ENCODE assay signal across 10 cellular contexts in the genomic region with DNA sequence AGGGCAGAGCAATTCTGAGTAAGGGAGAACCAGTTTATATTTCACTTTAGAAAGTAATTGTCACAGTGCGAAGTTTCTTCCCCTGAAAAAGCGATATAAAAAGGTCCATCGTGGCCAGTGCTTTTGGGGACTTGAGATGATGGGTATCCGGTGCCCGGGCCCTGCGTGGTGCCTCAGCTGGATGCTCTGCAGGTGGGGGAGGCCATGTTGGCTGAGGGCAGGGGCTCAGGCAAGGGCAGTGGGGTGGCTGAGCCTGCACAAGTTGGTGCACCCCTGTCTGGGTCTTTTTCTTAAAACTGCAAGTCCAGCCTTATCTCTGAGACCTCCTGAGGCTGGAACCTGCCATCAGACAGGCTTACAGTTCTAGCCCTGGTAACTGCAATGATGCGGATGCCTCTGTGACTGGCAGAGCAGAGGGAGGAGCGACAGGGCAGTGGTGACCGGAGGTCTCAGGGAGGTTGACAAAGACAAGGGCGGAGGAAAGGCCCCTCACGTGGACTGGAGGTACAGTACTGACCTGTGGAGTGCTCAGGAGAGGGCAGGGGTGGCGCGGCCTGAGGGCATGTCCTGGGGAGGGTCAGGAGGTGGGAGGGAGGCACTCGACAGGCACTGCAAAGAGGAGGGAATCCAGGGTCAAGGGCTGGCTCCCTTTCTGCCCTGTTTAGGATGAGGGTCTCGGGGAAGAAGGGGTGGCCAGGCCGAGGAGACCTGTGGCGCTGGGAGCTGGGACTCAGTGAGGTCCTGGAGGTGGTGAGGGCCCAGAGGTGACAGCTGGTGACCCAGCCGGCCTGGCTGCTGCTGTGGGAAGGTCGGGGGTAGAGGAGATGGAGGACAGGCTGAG. TPM values are rescaled to one million over a fixed set of nuclear protein-coding genes. Genes with fewer than 3 reads are reported as not detected.
A peak's percentile ranks its signal among the peaks of the same experiment; 100 is the strongest.
DNase-seq lines count a peak whose midpoint lies in the region; ATAC-seq and TF ChIP-seq lines count a peak whose summit lies in the region.
"Had no signal": no experiment of that assay in that cellular context is flagged by ENCODE, and none has a peak within 500 bp of the region (broad histone marks: within the 10 kb centered on the region; RNA-seq: fewer than 3 reads in every experiment).

No MANE protein-coding gene starts in this region.

- no peak for TF ChIP-seq CTCF in smooth muscle cell (IDR thresholded peaks at IDR 0.05; ENCODE audit: borderline replicate concordance, insufficient read depth, poor library complexity, severe bottlenecking)

- in situ Hi-C loops in GM23248 (cut with MboI): no loop called here

- H3K9me3 ChIP-seq in GM23248 (ENCODE audit: low read depth) (no peaks in the 10 kb centered on the region), smooth muscle cell (replicated peaks; ENCODE audit: low read depth) (no peaks in the 10 kb centered on the region)

- H3K9ac ChIP-seq in GM23248 (no peak overlapping the region), smooth muscle cell (ENCODE audit: low read depth) (no peak overlapping the region)

- peak overlapping the region; percentile 8 to 71 (median 29) for H3K4me3 Mint-ChIP-seq in T-cell
- H3K4me3 Mint-ChIP-seq in immature natural killer cell: peak overlapping the region in 3 of 5 donors; percentile 14 to 88 (median 73)

- H2AFZ ChIP-seq in GM23248: no peak overlapping the region
- no peak overlapping the region for H2AFZ ChIP-seq in smooth muscle cell (ENCODE audit: low read depth)

- H3K36me3 ChIP-seq in GM23248 (ENCODE audit: low read depth) (no peaks in the 10 kb centered on the region), smooth muscle cell (ENCODE audit: low read depth) (no peaks in the 10 kb centered on the region)

- 79 to 82% methylated on average over 18 to 19 of the region's 19 CpGs for WGBS in GM23248 (ENCODE audit: low coverage in 1 of 2, low lambda C conversion rate in 2 of 2, missing lambda C conversion rate in 2 of 2), 2 experiments
- 97% methylated on average over 19 of the region's 19 CpGs for WGBS in smooth muscle cell (ENCODE audit: low lambda C conversion rate)

- peaks cover 7% of the 10 kb centered on the region; the same call in 1 of the 2 replicates for H3K79me2 ChIP-seq in GM23248 (ENCODE audit: insufficient read depth)
- peaks cover 50% of the 10 kb centered on the region for H3K79me2 ChIP-seq in smooth muscle cell (ENCODE audit: low read depth)

- DNase-seq in GM23248: no peak
- DNase-seq in T-cell: peak in 1 of 34 experiments; percentile 22
- no peak for DNase-seq in immature natural killer cell
- no peak for DNase-seq in smooth muscle cell (lab: John Stamatoyannopoulos, UW; ENCODE audit: unreplicated experiment)
- DNase-seq in iPS-NIHi11 (ENCODE audit: low spot score): no peak
- no peak for DNase-seq in DMS53 treated with DMSO at 0.1 percent for 48 hours (lab: John Stamatoyannopoulos, UW; ENCODE audit: unreplicated experiment)
- DNase-seq: NCI-H446 treated with DMSO at 0.1 percent for 48 hours had no signal

- H3K4me3 ChIP-seq in GM23248 (peak overlapping the region; percentile 89; the same call in 1 of the 2 replicates), smooth muscle cell (peak overlapping the region; percentile 81)

- ATAC-seq in T-cell (replicated peaks in 1 of 4) (no peak), GM18870 (IDR thresholded peaks at IDR 0.05; ENCODE audit: unreplicated experiment) (no peak), HG02970 (IDR thresholded peaks at IDR 0.05; ENCODE audit: low FRiP score, unreplicated experiment) (no peak)

- H3K27ac ChIP-seq in GM23248 (no peak overlapping the region), smooth muscle cell (ENCODE audit: low read depth) (no peak overlapping the region)

- peak overlapping the region; percentile 15 to 22 for H3K27ac Mint-ChIP-seq in T-cell
- peak overlapping the region in 1 of 6 donors; percentile 58 for H3K27ac Mint-ChIP-seq in immature natural killer cell

- H3K9me3 Mint-ChIP-seq in T-cell: peaks cover 0 to 9% (median 4%) of the 10 kb centered on the region in 3 donors
- H3K9me3 Mint-ChIP-seq in immature natural killer cell: no peaks in the 10 kb centered on the region
- H3K9me3 Mint-ChIP-seq: central memory CD8-positive, alpha-beta T cell had no signal

- H4K20me1 ChIP-seq in GM23248 (ENCODE audit: insufficient read depth) (no peaks in the 10 kb centered on the region), smooth muscle cell (ENCODE audit: low read depth) (peaks cover 40% of the 10 kb centered on the region)

- peaks cover 10% of the 10 kb centered on the region for H3K4me1 ChIP-seq in GM23248 (ENCODE audit: insufficient read depth)
- peaks cover 19% of the 10 kb centered on the region for H3K4me1 ChIP-seq in smooth muscle cell (ENCODE audit: low read depth)

- H3K4me2 ChIP-seq in GM23248 (ENCODE audit: unreplicated experiment): no peak overlapping the region
- H3K4me2 ChIP-seq in smooth muscle cell: peak overlapping the region; percentile 98

- H3K27me3 ChIP-seq in GM23248 (replicated peaks; ENCODE audit: insufficient read depth) (no peaks in the 10 kb centered on the region), smooth muscle cell (ENCODE audit: low read depth) (no peaks in the 10 kb centered on the region)

- POLR2A ChIA-PET in T-cell (lab: Charles Lee): no interaction called here

- H3K4me1 Mint-ChIP-seq in T-cell (peaks cover 18 to 53% (median 23%) of the 10 kb centered on the region in 3 donors), immature natural killer cell (peaks cover 14 to 20% of the 10 kb centered on the region in 2 donors)

- H3F3A ChIP-seq in GM23248 (ENCODE audit: insufficient read depth): no peaks in the 10 kb centered on the region
- peaks cover 8% of the 10 kb centered on the region for H3F3A ChIP-seq in smooth muscle cell (ENCODE audit: low read depth)

- H3K36me3 Mint-ChIP-seq in T-cell (no peaks in the 10 kb centered on the region), immature natural killer cell (no peaks in the 10 kb centered on the region)

- H3K27me3 Mint-ChIP-seq in T-cell: peaks cover 3 to 5% of the 10 kb centered on the region in 2 donors
- peaks cover 3 to 9% (median 8%) of the 10 kb centered on the region in 3 donors for H3K27me3 Mint-ChIP-seq in immature natural killer cell (ENCODE audit: low read depth in 3 of 3)
- H3K27me3 Mint-ChIP-seq: central memory CD8-positive, alpha-beta T cell had no signal

- CTCF ChIA-PET in T-cell (lab: Charles Lee): no interaction called here

- H3K9me2 ChIP-seq in GM23248 (ENCODE audit: insufficient read depth): no peaks in the 10 kb centered on the region

RNA-seq across cellular contexts. Expression of a gene that starts 1.8 kb away (rescaled TPM):
- 13.2 and 15.2 TPM in 2 replicates for total RNA-seq in GM23248 (2014; rRNA removed; shearing (Covaris generic))
- 9.3 and 10.7 TPM in 2 replicates for polyA plus RNA-seq in GM23248 (2016; fragmentation: Nextera tagmentation; extraction: Ambion mirVana)
- total RNA-seq in T-cell: 10 to 100 TPM in 3 of 5 donors, 1 to 10 TPM in 2; 6.4 to 15.3 (median 10.5) TPM
- polyA plus RNA-seq in immature natural killer cell: 1 to 10 TPM in 2 of 3 donors, not detected in 1; 2.5 to 2.7 TPM
- total RNA-seq in smooth muscle cell: 13.0 and 28.5 TPM in 2 replicates
- polyA plus RNA-seq in smooth muscle cell: 20.5 and 38.7 TPM in 2 replicates

RNA-seq across cellular contexts. Expression of a gene that starts 45.7 kb away (rescaled TPM):
- total RNA-seq in GM23248 (2014; rRNA removed; shearing (Covaris generic)): 2.1 TPM in 1 of 2 replicates, not detected in the other
- polyA plus RNA-seq in GM23248 (2016; fragmentation: Nextera tagmentation; extraction: Ambion mirVana) (0.08 TPM in 1 of 2 replicates, not detected in the other), immature natural killer cell (not detected), smooth muscle cell (0.30 and 0.43 TPM in 2 replicates)
- total RNA-seq in T-cell (1 to 10 TPM in 4 of 5 donors, under 1 TPM in 1; 0.60 to 2.5 (median 1.6) TPM), smooth muscle cell (1.4 TPM in 2 replicates)
